In the genomic region with DNA sequence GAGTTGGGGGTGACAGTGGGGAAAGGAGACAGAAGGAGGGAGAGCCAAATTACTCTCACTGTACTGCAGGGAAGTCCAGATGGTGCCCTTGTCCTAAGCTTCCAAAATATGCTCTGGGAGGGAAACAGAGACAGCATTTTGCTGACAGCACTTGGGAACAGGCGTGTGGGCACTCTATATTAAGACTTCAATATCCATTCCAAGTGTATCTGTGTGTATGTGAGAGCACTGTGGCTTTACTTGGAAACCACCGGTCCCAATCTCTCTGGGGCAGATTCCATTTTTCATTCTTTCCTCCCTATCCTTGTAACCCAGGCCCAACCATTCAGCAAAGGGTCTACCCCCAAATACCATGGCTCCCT, we compare ENCODE assay signal across 21 cellular contexts.
"Had no signal": no experiment of that assay in that cellular context is flagged by ENCODE, and none has a peak within 500 bp of the region (broad histone marks: within the 10 kb centered on the region; RNA-seq: fewer than 3 reads in every experiment).

No MANE protein-coding gene starts in this region.

- DNase-seq: activated CD4-positive, alpha-beta T cell treated with anti-CD3 and anti-CD28 coated beads for 4 hours; activated CD8-positive, alpha-beta memory T cell treated with anti-CD3 and anti-CD28 coated beads, Interleukin-2, amount 50 U/mL, for 4 hours; activated CD8-positive, alpha-beta T cell treated with anti-CD3 and anti-CD28 coated beads for 36 hours; activated effector memory CD4-positive, alpha-beta T cell treated with Interleukin-2 at 50 U/mL for 16 hours; activated naive CD4-positive, alpha-beta T cell; aorta; Karpas-422; NCI-H1092; NCI-H1417; NCI-H2029; NCI-H2107; NCI-H2171 treated with DMSO at 0.1 percent for 48 hours; NCI-H226; NCI-H69; NK-92 treated with Interleukin-12 subunit alpha and Interleukin-12 subunit beta, amount 100 ng/mL, for 24 hours; OCI-M1; SHP77; SW 1271 had no signal

- H3K4me3 Mint-ChIP-seq: activated CD8-positive, alpha-beta T cell treated with anti-CD3 and anti-CD28 coated beads for 36 hours; activated naive CD4-positive, alpha-beta T cell treated with anti-CD3 and anti-CD28 coated beads, Interleukin-2, amount 50 U/mL, for 24 hours; T-helper 2 cell treated with Interferon-gamma antibody and Interleukin-4, amounts not matched to agents 5 μg/mL and 100 μg/mL, for 36 hours had no signal

- H3K27ac Mint-ChIP-seq: activated CD8-positive, alpha-beta T cell treated with anti-CD3 and anti-CD28 coated beads for 36 hours; activated naive CD4-positive, alpha-beta T cell treated with anti-CD3 and anti-CD28 coated beads, Interleukin-2, amount 50 U/mL, for 24 hours; T-helper 2 cell treated with Interferon-gamma antibody and Interleukin-4, amounts not matched to agents 5 μg/mL and 100 μg/mL, for 36 hours had no signal

- H3K36me3 Mint-ChIP-seq: activated naive CD4-positive, alpha-beta T cell treated with anti-CD3 and anti-CD28 coated beads, Interleukin-2, amount 50 U/mL, for 24 hours had no signal

- H3K9me3 Mint-ChIP-seq: activated CD8-positive, alpha-beta T cell treated with anti-CD3 and anti-CD28 coated beads for 36 hours; activated naive CD4-positive, alpha-beta T cell treated with anti-CD3 and anti-CD28 coated beads, Interleukin-2, amount 50 U/mL, for 24 hours; T-helper 2 cell treated with Interferon-gamma antibody and Interleukin-4, amounts not matched to agents 5 μg/mL and 100 μg/mL, for 36 hours had no signal

- H3K27ac ChIP-seq: SJSA1 had no signal

- H3K4me1 Mint-ChIP-seq: activated naive CD4-positive, alpha-beta T cell treated with anti-CD3 and anti-CD28 coated beads, Interleukin-2, amount 50 U/mL, for 24 hours had no signal
